ENCODE assay signal across 21 cellular contexts in genomic region chr20:43325926-43326325, GRCh38.
"Had no signal": no experiment of that assay in that cellular context is flagged by ENCODE, and none has a peak within 500 bp of the region (broad histone marks: within the 10 kb centered on the region; RNA-seq: fewer than 3 reads in every experiment).

No MANE protein-coding gene starts in this region.

- H3K4me3 ChIP-seq: colonic mucosa, esophagus squamous epithelium, gastrocnemius medialis, heart right ventricle, left lung, lower lobe of right lung had no signal

- DNase-seq: colonic mucosa; cortex of kidney; effector CD8-positive, alpha-beta T cell; effector memory CD8-positive, alpha-beta T cell; endodermal cell; erythroblast; esophagus squamous epithelium; foreskin fibroblast; foreskin melanocyte; gastrocnemius medialis; glutamatergic neuron; heart right ventricle; hippocampal formation; left cardiac atrium; left lung; left ventricle myocardium superior; lower lobe of right lung; mesenchymal stem cell; midbrain had no signal

- H3K27me3 ChIP-seq: colonic mucosa, esophagus squamous epithelium, gastrocnemius medialis, left lung had no signal

- ATAC-seq: effector memory CD8-positive, alpha-beta T cell; esophagus mucosa; gastrocnemius medialis; heart right ventricle; left cardiac atrium; left lung; left ventricle myocardium superior; lower lobe of right lung had no signal

- H3K9me3 ChIP-seq: colonic mucosa, esophagus squamous epithelium, gastrocnemius medialis, heart right ventricle, lower lobe of right lung had no signal

- H3K4me1 ChIP-seq: colonic mucosa, esophagus squamous epithelium, gastrocnemius medialis, heart right ventricle, left lung, lower lobe of right lung had no signal

- H3K27ac ChIP-seq: colonic mucosa, epithelial cell of prostate, esophagus squamous epithelium, gastrocnemius medialis, heart right ventricle, left lung, lower lobe of right lung had no signal

- H3K36me3 ChIP-seq: colonic mucosa, esophagus squamous epithelium, gastrocnemius medialis, heart right ventricle, left lung, lower lobe of right lung had no signal
